9 cellular contexts compared by ENCODE assay signal in the genomic region with DNA sequence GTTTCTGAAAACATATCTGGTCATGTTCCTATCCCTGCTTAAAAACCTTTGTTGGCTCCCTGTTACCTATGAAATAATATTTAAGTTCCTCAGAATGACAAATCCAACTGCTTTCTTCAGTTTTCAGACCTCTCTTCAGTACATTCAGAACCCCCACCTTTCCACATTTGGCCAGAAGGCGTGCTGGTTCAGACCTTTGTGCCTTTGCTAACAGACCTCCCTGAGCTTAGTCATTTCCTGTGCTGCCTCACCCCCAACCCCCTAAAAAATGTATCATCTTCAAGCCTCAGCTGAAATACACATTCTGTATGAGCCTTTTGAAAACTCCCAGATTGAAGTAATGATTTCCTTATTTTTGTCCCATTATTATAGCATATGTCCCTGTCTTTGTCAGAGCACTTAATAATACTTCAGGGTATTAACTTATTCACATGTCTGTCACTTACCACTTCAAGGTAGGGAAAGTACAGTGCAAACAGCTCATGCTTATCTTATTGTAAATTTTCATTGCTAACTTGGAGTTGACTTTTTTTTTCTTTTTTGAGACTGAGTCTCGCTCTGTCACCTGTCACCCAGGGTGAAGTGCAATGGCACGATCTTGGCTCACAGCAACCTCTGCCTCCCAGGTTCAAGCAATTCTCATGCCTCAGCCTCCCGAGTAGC. TPM values are rescaled to one million over a fixed set of nuclear protein-coding genes. Genes with fewer than 3 reads are reported as not detected.
DNase-seq lines count a peak whose midpoint lies in the region; ATAC-seq and TF ChIP-seq lines count a peak whose summit lies in the region.
"Had no signal": no experiment of that assay in that cellular context is flagged by ENCODE, and none has a peak within 500 bp of the region (broad histone marks: within the 10 kb centered on the region; RNA-seq: fewer than 3 reads in every experiment).

No MANE protein-coding gene starts in this region.

- H3K4me1 ChIP-seq in Loucy (ENCODE audit: insufficient read depth, low read length, poor library complexity, severe bottlenecking) (peaks cover 21% of the 10 kb centered on the region), foreskin keratinocyte (peaks cover 37% of the 10 kb centered on the region)

- no peak overlapping the region for H2AFZ ChIP-seq in Loucy (ENCODE audit: low read length)

- H3K27ac ChIP-seq in foreskin keratinocyte = peak overlapping the region; percentile 29

- no peaks in the 10 kb centered on the region for H3K9me2 ChIP-seq in Loucy (replicated peaks; ENCODE audit: low read depth, low read length)

- H3F3A ChIP-seq in Loucy (ENCODE audit: low read depth) = 0 out of 2 replicates have a peak, but pooled peaks cover 5% of the 10 kb centered on the region

- no peaks in the 10 kb centered on the region for H3K9me3 ChIP-seq in Loucy (ENCODE audit: insufficient read depth, low read depth, low read length)

- peak overlapping the region; percentile 55 for H3K9ac ChIP-seq in Loucy (ENCODE audit: low read depth, low read length, poor library complexity, severe bottlenecking)

- no peaks in the 10 kb centered on the region for H3K79me2 ChIP-seq in Loucy (ENCODE audit: insufficient read depth, low read length)

- peak; percentile 38 for DNase-seq in activated CD8-positive, alpha-beta memory T cell treated with anti-CD3 and anti-CD28 coated beads, Interleukin-2, amount 50 U/mL, for 1 hour (ENCODE audit: extremely low read depth)
- DNase-seq in foreskin keratinocyte = peak; percentile 74 to 91
- DNase-seq in stimulated activated CD8-positive, alpha-beta memory T cell treated with anti-CD3 and anti-CD28 coated beads, Interleukin-15, amount 100 ng/mL, for 48 hours (ENCODE audit: low read depth in 2 of 2) = peak; percentile 57 to 60
- no peak for DNase-seq in NCI-H526 treated with DMSO at 0.1 percent for 48 hours (lab: John Stamatoyannopoulos, UW)
- DNase-seq in midbrain (lab: John Stamatoyannopoulos, UW) = no peak
- no peak for DNase-seq in retina

- H3K36me3 ChIP-seq in Loucy (ENCODE audit: insufficient read depth, low read length) = peaks cover 95% of the 10 kb centered on the region

- no peaks in the 10 kb centered on the region for H3K27me3 ChIP-seq in Loucy (ENCODE audit: insufficient read depth, low read length, poor library complexity, severe bottlenecking)
- H3K27me3 ChIP-seq in foreskin keratinocyte = no peaks in the 10 kb centered on the region

- TF ChIP-seq CTCF in Loucy (conservative IDR thresholded peaks at IDR 0.05; ENCODE audit: low read length) (peak; percentile 39), foreskin keratinocyte (conservative IDR thresholded peaks at IDR 0.05) (peak; percentile 37)

- peak overlapping the region; percentile 40 for H3K4me2 ChIP-seq in Loucy (ENCODE audit: low read depth, low read length, poor library complexity, severe bottlenecking)

- peak; percentile 78 for ATAC-seq in foreskin keratinocyte
- ATAC-seq in HG03457 (IDR thresholded peaks at IDR 0.05; ENCODE audit: unreplicated experiment) = no peak

- peak overlapping the region; percentile 14 for H3K4me3 ChIP-seq in Loucy (ENCODE audit: low read length, poor library complexity, severe bottlenecking)

- H4K20me1 ChIP-seq in Loucy (ENCODE audit: insufficient read depth, low read length, poor library complexity, severe bottlenecking) = peaks cover 3% of the 10 kb centered on the region

RNA-seq across cellular contexts. Expression of gene FAM217A, which starts 19.7 kb away (rescaled TPM):
- total RNA-seq in foreskin keratinocyte = not detected in 2 replicates
- polyA plus RNA-seq in foreskin keratinocyte = not detected in 2 replicates
- total RNA-seq: SK-MEL-5 had no signal

Comparison
In these comparisons a context has a peak if more than half of its experiments do, and no peak if none do; other contexts are left out.
1. DNase-seq: peak in activated CD8-positive, alpha-beta memory T cell treated with anti-CD3 and anti-CD28 coated beads, Interleukin-2, amount 50 U/mL, for 1 hour (single experiment), foreskin keratinocyte (2 of 2) and stimulated activated CD8-positive, alpha-beta memory T cell treated with anti-CD3 and anti-CD28 coated beads, Interleukin-15, amount 100 ng/mL, for 48 hours (2 of 2); none in NCI-H526 treated with DMSO at 0.1 percent for 48 hours (single experiment), midbrain (single experiment) and retina (single experiment).